ENCODE assay signal across 15 cellular contexts in genomic region chr6:150345786-150346185, GRCh38. TPM values are rescaled to one million over a fixed set of nuclear protein-coding genes. Genes with fewer than 3 reads are reported as not detected.
"Had no signal": no experiment of that assay in that cellular context is flagged by ENCODE, and none has a peak within 500 bp of the region (broad histone marks: within the 10 kb centered on the region; RNA-seq: fewer than 3 reads in every experiment).

No MANE protein-coding gene starts in this region.

- H3K4me3 ChIP-seq: ascending aorta, esophagus squamous epithelium, lung, psoas muscle, right lobe of liver, upper lobe of left lung had no signal

- DNase-seq: activated naive CD4-positive, alpha-beta T cell treated with anti-CD3 and anti-CD28 coated beads for 36 hours; esophagus squamous epithelium; foreskin fibroblast; immature natural killer cell; left colon; psoas muscle; upper lobe of left lung had no signal

- H3K27me3 ChIP-seq: ascending aorta, esophagus squamous epithelium, right lobe of liver, upper lobe of left lung had no signal

- ATAC-seq: activated CD4-positive, CD25-positive, alpha-beta regulatory T cell treated with anti-CD3 and anti-CD28 coated beads, Interleukin-2, amount 50 U/mL, for 24 hours; activated T-helper 17 cell treated with anti-CD3 and anti-CD28 coated beads, Interleukin-2, amount 50 U/mL, for 72 hours; left colon; psoas muscle; right lobe of liver had no signal

- H3K36me3 ChIP-seq: ascending aorta, esophagus squamous epithelium, right lobe of liver, upper lobe of left lung had no signal

- H3K9me3 ChIP-seq: ascending aorta, esophagus squamous epithelium, psoas muscle, right lobe of liver, upper lobe of left lung had no signal

- H3K4me1 ChIP-seq: ascending aorta, psoas muscle, right lobe of liver, upper lobe of left lung had no signal

- H3K27ac ChIP-seq: ascending aorta, esophagus squamous epithelium, psoas muscle, right lobe of liver, upper lobe of left lung had no signal

RNA-seq across cellular contexts. Expression of gene IYD, which starts 23.0 kb away (rescaled TPM):
- total RNA-seq: activated naive CD4-positive, alpha-beta T cell treated with anti-CD3 and anti-CD28 coated beads for 36 hours; activated T-helper 17 cell treated with anti-CD3 and anti-CD28 coated beads, Interleukin-2, amount 50 U/mL, for 72 hours; cardiac septum; esophagus squamous epithelium; myocyte; temporal lobe had no signal
